In the genomic region with DNA sequence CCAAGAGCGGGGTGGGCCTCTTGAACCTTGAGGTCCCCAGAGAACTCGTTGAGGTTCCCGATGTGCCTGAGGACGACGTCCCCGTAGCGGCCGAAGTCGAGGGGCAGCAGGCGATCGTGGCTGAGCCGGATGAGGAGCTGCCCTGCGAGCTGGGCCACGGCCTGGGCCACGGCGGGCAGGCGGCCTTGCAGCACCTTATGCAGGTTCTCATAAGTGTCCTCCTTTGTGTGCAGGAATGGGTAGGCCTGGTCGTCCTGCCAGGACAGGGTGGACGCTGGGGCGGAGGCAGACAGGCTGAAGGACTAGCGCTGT, we compare ENCODE assay signal across 10 cellular contexts. TPM values are rescaled to one million over a fixed set of nuclear protein-coding genes. Genes with fewer than 3 reads are reported as not detected.
DNase-seq lines count a peak whose midpoint lies in the region; ATAC-seq and FAIRE-seq lines count a peak whose summit lies in the region.
"Had no signal": no experiment of that assay in that cellular context is flagged by ENCODE, and none has a peak within 500 bp of the region (broad histone marks: within the 10 kb centered on the region; RNA-seq: fewer than 3 reads in every experiment).

No MANE protein-coding gene starts in this region.

- H3K9me3 ChIP-seq in CD4-positive, alpha-beta memory T cell (ENCODE audit: control insufficient read depth in 1 of 2, low read length in 2 of 2): no peaks in the 10 kb centered on the region
- no peaks in the 10 kb centered on the region for H3K9me3 ChIP-seq in HUES48 (ENCODE audit: control insufficient read depth, insufficient read depth, low read length)
- H3K9me3 ChIP-seq in small intestine (ENCODE audit: control insufficient read depth, low read depth): no peaks in the 10 kb centered on the region

- CTCF ChIA-PET in CD4-positive, alpha-beta memory T cell (lab: Charles Lee; ENCODE audit: partially characterized antibody): interaction anchor here (1.0 to 2.6 kb wide), 3 partner anchors 62 to 79 kb away, joined by 3 to 10 read pairs (median 9); partner anchors contain the start of gene POP7

- no peak for DNase-seq in CD4-positive, alpha-beta memory T cell
- DNase-seq in activated naive CD8-positive, alpha-beta T cell treated with anti-CD3 and anti-CD28 coated beads for 36 hours: no peak
- DNase-seq in naive thymus-derived CD8-positive, alpha-beta T cell: no peak
- DNase-seq in small intestine (no peak), NCI-H1436 (lab: John Stamatoyannopoulos, UW) (no peak), NAMALWA (ENCODE audit: low spot score) (no peak)
- no peak for DNase-seq in activated effector memory CD4-positive, alpha-beta T cell treated with Interleukin-2 at 50 U/mL for 16 hours

- no peaks in the 10 kb centered on the region for H3K27me3 Mint-ChIP-seq in CD4-positive, alpha-beta memory T cell
- peaks cover 1% of the 10 kb centered on the region for H3K27me3 Mint-ChIP-seq in activated naive CD8-positive, alpha-beta T cell treated with anti-CD3 and anti-CD28 coated beads for 36 hours
- peaks cover 0 to 1% (median 0%) of the 10 kb centered on the region in 5 donors for H3K27me3 Mint-ChIP-seq in naive thymus-derived CD8-positive, alpha-beta T cell

- peak overlapping the region in 1 of 2 donors; percentile 67 for H3K4me3 ChIP-seq in CD4-positive, alpha-beta memory T cell (ENCODE audit: low read length in 2 of 2)
- peak overlapping the region; percentile 56; the same call in 1 of the 2 replicates for H3K4me3 ChIP-seq in HUES48 (ENCODE audit: low read depth, low read length)
- H3K4me3 ChIP-seq in small intestine (ENCODE audit: low read depth in 1 of 2, low read length in 2 of 2): no peak overlapping the region

- FAIRE-seq in small intestine (lab: Jason Lieb, UNC): no peak

- no peaks in the 10 kb centered on the region for H3K9me3 Mint-ChIP-seq in CD4-positive, alpha-beta memory T cell
- no peaks in the 10 kb centered on the region for H3K9me3 Mint-ChIP-seq in activated naive CD8-positive, alpha-beta T cell treated with anti-CD3 and anti-CD28 coated beads for 36 hours
- H3K9me3 Mint-ChIP-seq in naive thymus-derived CD8-positive, alpha-beta T cell: no peaks in the 10 kb centered on the region

- H3K4me1 Mint-ChIP-seq in CD4-positive, alpha-beta memory T cell: peaks cover 15 to 41% (median 28%) of the 10 kb centered on the region in 4 donors
- H3K4me1 Mint-ChIP-seq in activated naive CD8-positive, alpha-beta T cell treated with anti-CD3 and anti-CD28 coated beads for 36 hours: peaks cover 14% of the 10 kb centered on the region
- H3K4me1 Mint-ChIP-seq in naive thymus-derived CD8-positive, alpha-beta T cell: peaks cover 17 to 53% (median 40%) of the 10 kb centered on the region in 4 donors

- intact Hi-C loops in CD4-positive, alpha-beta memory T cell (cut with micrococcal nuclease): no loop called here

- peak overlapping the region; percentile 63 for H3K27ac ChIP-seq in CD4-positive, alpha-beta memory T cell (ENCODE audit: low read depth, low read length)
- H3K27ac ChIP-seq in HUES48 (ENCODE audit: low read depth, low read length) (no peak overlapping the region), small intestine (ENCODE audit: low read depth in 1 of 2, low read length in 1 of 2) (no peak overlapping the region)
- H3K27ac ChIP-seq: GM23248 had no signal

- WGBS in small intestine, 3 donors: 88 to 91% (median 88%) methylated on average over 21 of the region's 21 CpGs

- no peaks in the 10 kb centered on the region for H3K36me3 ChIP-seq in CD4-positive, alpha-beta memory T cell (ENCODE audit: insufficient read depth, low read length)
- no peaks in the 10 kb centered on the region for H3K36me3 ChIP-seq in HUES48 (ENCODE audit: control insufficient read depth, insufficient read depth, low read length)
- H3K36me3 ChIP-seq in small intestine (ENCODE audit: control insufficient read depth in 2 of 2, insufficient read depth in 2 of 2, low read length in 2 of 2): no peaks in the 10 kb centered on the region

- H3K27ac Mint-ChIP-seq in CD4-positive, alpha-beta memory T cell: peak overlapping the region in 4 of 7 donors; percentile 48 to 72 (median 68)
- H3K27ac Mint-ChIP-seq in activated naive CD8-positive, alpha-beta T cell treated with anti-CD3 and anti-CD28 coated beads for 36 hours: peak overlapping the region; percentile 56
- peak overlapping the region in 8 of 10 donors; percentile 53 to 90 (median 86) for H3K27ac Mint-ChIP-seq in naive thymus-derived CD8-positive, alpha-beta T cell

- no peak overlapping the region for H3K9ac ChIP-seq in HUES48 (ENCODE audit: low read depth, low read length)

- no peaks in the 10 kb centered on the region for H3K27me3 ChIP-seq in CD4-positive, alpha-beta memory T cell (ENCODE audit: insufficient read depth, low read length)
- H3K27me3 ChIP-seq in HUES48 (ENCODE audit: control insufficient read depth, insufficient read depth, low read length) (peaks cover 9% of the 10 kb centered on the region), small intestine (ENCODE audit: control insufficient read depth in 2 of 2, insufficient read depth in 2 of 2, low read length in 2 of 2) (no peaks in the 10 kb centered on the region)

- H3K36me3 Mint-ChIP-seq in CD4-positive, alpha-beta memory T cell: no peaks in the 10 kb centered on the region
- H3K36me3 Mint-ChIP-seq in activated naive CD8-positive, alpha-beta T cell treated with anti-CD3 and anti-CD28 coated beads for 36 hours: peaks cover 8% of the 10 kb centered on the region
- no peaks in the 10 kb centered on the region for H3K36me3 Mint-ChIP-seq in naive thymus-derived CD8-positive, alpha-beta T cell

- peak overlapping the region in 1 of 8 donors; percentile 31 for H3K4me3 Mint-ChIP-seq in CD4-positive, alpha-beta memory T cell
- peak overlapping the region; percentile 78 for H3K4me3 Mint-ChIP-seq in activated naive CD8-positive, alpha-beta T cell treated with anti-CD3 and anti-CD28 coated beads for 36 hours
- H3K4me3 Mint-ChIP-seq in naive thymus-derived CD8-positive, alpha-beta T cell: peak overlapping the region in 8 of 10 donors; percentile 54 to 81 (median 78)

- no peak for ATAC-seq in naive thymus-derived CD8-positive, alpha-beta T cell

- peaks cover 24% of the 10 kb centered on the region for H3K4me1 ChIP-seq in CD4-positive, alpha-beta memory T cell (ENCODE audit: insufficient read depth, low read length)
- H3K4me1 ChIP-seq in HUES48 (ENCODE audit: control insufficient read depth, insufficient read depth, low read length) (peaks cover 3% of the 10 kb centered on the region; the same call in 1 of the 2 replicates), small intestine (ENCODE audit: control insufficient read depth in 2 of 2, insufficient read depth in 1 of 2, low read depth in 1 of 2, low read length in 1 of 2) (no peaks in the 10 kb centered on the region)

- POLR2A ChIA-PET in CD4-positive, alpha-beta memory T cell (lab: Charles Lee; ENCODE audit: partially characterized antibody): interaction anchor here (0.7 to 5.4 kb wide), 14 partner anchors 8 to 198 kb away, joined by 3 to 64 read pairs (median 4); partner anchors contain the start of genes FBXO24, GIGYF1, LRCH4 and MEPCE
- POLR2A ChIA-PET in naive thymus-derived CD8-positive, alpha-beta T cell (lab: Charles Lee): interaction anchor here (0.5 to 3.2 kb wide), 8 partner anchors 12 to 198 kb away, joined by 3 to 39 read pairs (median 8); partner anchors contain the start of genes FBXO24, LRCH4, MEPCE and MOSPD3

RNA-seq across cellular contexts. Expression of gene TFR2, which starts 14.2 kb away (rescaled TPM):
- 1 to 10 TPM; 5.4 to 6.2 TPM for total RNA-seq in CD4-positive, alpha-beta memory T cell
- 1 to 10 TPM in 1 of 2 donors, under 1 TPM in 1; 0.75 to 2.8 TPM for polyA plus RNA-seq in CD4-positive, alpha-beta memory T cell
- 10 to 100 TPM; 10.9 to 11.1 TPM for total RNA-seq in activated naive CD8-positive, alpha-beta T cell treated with anti-CD3 and anti-CD28 coated beads for 36 hours
- total RNA-seq in naive thymus-derived CD8-positive, alpha-beta T cell: 1 to 10 TPM; 2.6 to 5.9 TPM
- 1 to 10 TPM in 1 of 3 donors, under 1 TPM in 2; 0.51 to 1.3 (median 0.79) TPM for polyA plus RNA-seq in naive thymus-derived CD8-positive, alpha-beta T cell
- 1 to 10 TPM in 1 of 3 donors, not detected in 2; 1.3 TPM for polyA plus RNA-seq in small intestine

RNA-seq across cellular contexts. Expression of gene MOSPD3, which starts 14.9 kb away (rescaled TPM):
- 10 to 100 TPM; 13.4 to 15.6 TPM for total RNA-seq in CD4-positive, alpha-beta memory T cell
- 10 to 100 TPM; 24.6 to 32.1 TPM for polyA plus RNA-seq in CD4-positive, alpha-beta memory T cell
- 10 to 100 TPM in 1 of 2 experiments, 1 to 10 TPM in 1; 9.7 to 10.0 TPM for total RNA-seq in activated naive CD8-positive, alpha-beta T cell treated with anti-CD3 and anti-CD28 coated beads for 36 hours
- 10 to 100 TPM; 13.0 to 16.4 TPM for total RNA-seq in naive thymus-derived CD8-positive, alpha-beta T cell
- 10 to 100 TPM; 16.0 to 21.0 (median 20.0) TPM for polyA plus RNA-seq in naive thymus-derived CD8-positive, alpha-beta T cell
- polyA plus RNA-seq in small intestine: 10 to 100 TPM in 2 of 3 donors, 1 to 10 TPM in 1; 8.4 to 14.9 (median 10.1) TPM

RNA-seq across cellular contexts. Expression of gene PCOLCE, which starts 25.0 kb away (rescaled TPM):
- total RNA-seq in CD4-positive, alpha-beta memory T cell: 10 to 100 TPM in 1 of 2 experiments, 1 to 10 TPM in 1; 7.2 to 10.6 TPM
- polyA plus RNA-seq in CD4-positive, alpha-beta memory T cell: 1 to 10 TPM; 1.3 to 1.6 TPM
- 1 to 10 TPM; 4.0 TPM for total RNA-seq in activated naive CD8-positive, alpha-beta T cell treated with anti-CD3 and anti-CD28 coated beads for 36 hours
- total RNA-seq in naive thymus-derived CD8-positive, alpha-beta T cell: 10 to 100 TPM in 1 of 2 experiments, 1 to 10 TPM in 1; 8.3 to 12.5 TPM
- 1 to 10 TPM in 1 of 3 donors, under 1 TPM in 2; 0.25 to 1.3 (median 0.64) TPM for polyA plus RNA-seq in naive thymus-derived CD8-positive, alpha-beta T cell
- polyA plus RNA-seq in small intestine: 10 to 100 TPM in 1 of 3 donors, 1 to 10 TPM in 2; 1.9 to 17.0 (median 2.5) TPM

RNA-seq across cellular contexts. Expression of gene ACTL6B, which starts 29.1 kb away (rescaled TPM):
- total RNA-seq in CD4-positive, alpha-beta memory T cell: not detected
- polyA plus RNA-seq in CD4-positive, alpha-beta memory T cell: not detected
- not detected for total RNA-seq in activated naive CD8-positive, alpha-beta T cell treated with anti-CD3 and anti-CD28 coated beads for 36 hours
- total RNA-seq in naive thymus-derived CD8-positive, alpha-beta T cell: not detected
- not detected for polyA plus RNA-seq in naive thymus-derived CD8-positive, alpha-beta T cell
- polyA plus RNA-seq in small intestine: under 1 TPM in 1 of 3 donors, not detected in 2; 1.00 TPM
- total RNA-seq: GM23248, skeletal muscle tissue had no signal
- polyA plus RNA-seq: GM23248 had no signal

RNA-seq across cellular contexts. Expression of gene FBXO24, which starts 41.1 kb away (rescaled TPM):
- total RNA-seq in CD4-positive, alpha-beta memory T cell: 1 to 10 TPM; 1.6 to 2.1 TPM
- under 1 TPM; 0.36 to 0.77 TPM for polyA plus RNA-seq in CD4-positive, alpha-beta memory T cell
- total RNA-seq in activated naive CD8-positive, alpha-beta T cell treated with anti-CD3 and anti-CD28 coated beads for 36 hours: under 1 TPM; 0.54 to 0.80 TPM
- 1 to 10 TPM; 2.5 to 3.6 TPM for total RNA-seq in naive thymus-derived CD8-positive, alpha-beta T cell
- polyA plus RNA-seq in naive thymus-derived CD8-positive, alpha-beta T cell: under 1 TPM; 0.60 to 0.95 (median 0.61) TPM
- under 1 TPM in 1 of 3 donors, not detected in 2; 0.55 TPM for polyA plus RNA-seq in small intestine
